ENCODE assay signal across 26 cellular contexts in the genomic region with DNA sequence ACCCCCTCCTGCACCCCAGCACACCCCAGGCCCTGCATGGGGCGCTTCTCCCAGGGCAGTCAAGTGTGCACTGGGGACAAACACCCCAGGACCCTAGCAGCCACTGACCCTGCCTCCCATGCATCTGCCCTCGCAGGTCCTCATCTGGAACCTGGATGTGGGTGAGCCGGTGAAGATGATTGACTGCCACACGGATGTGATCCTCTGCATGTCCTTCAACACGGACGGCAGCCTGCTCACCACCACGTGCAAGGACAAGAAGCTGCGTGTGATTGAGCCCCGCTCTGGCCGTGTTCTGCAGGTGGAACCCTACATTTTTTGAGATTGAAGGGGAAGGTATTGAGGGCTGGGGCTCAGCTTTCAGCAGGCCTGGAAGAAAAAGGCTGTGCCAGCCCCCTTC.
"Had no signal": no experiment of that assay in that cellular context is flagged by ENCODE, and none has a peak within 500 bp of the region (broad histone marks: within the 10 kb centered on the region; RNA-seq: fewer than 3 reads in every experiment).

No MANE protein-coding gene starts in this region.

- ATAC-seq: stimulated activated effector memory CD8-positive, alpha-beta T cell treated with anti-CD3 and anti-CD28 coated beads, Interleukin-12 subunit alpha, Interleukin-12 subunit beta, amount 100 ng/mL, for 72 hours; stimulated activated memory B cell treated with anti-CD40 and anti-IgM and Interleukin-4, amounts not matched to agents 10 μg/mL and 1 μg/mL and 100 μg/mL, for 72 hours; stimulated activated naive B cell treated with anti-CD40 and anti-IgM and Interleukin-4, amounts not matched to agents 10 μg/mL and 1 μg/mL and 100 μg/mL, for 72 hours; stimulated activated naive CD8-positive, alpha-beta T cell treated with anti-CD3 and anti-CD28 coated beads, Interleukin-15, amount 100 ng/mL, for 72 hours; stimulated activated naive CD8-positive, alpha-beta T cell treated with anti-CD3 and anti-CD28 coated beads, Interleukin-15, Interleukin-2, amounts not matched to agents 100 U/mL and 50 U/mL, for 24 hours; upper lobe of right lung had no signal

- H3K27ac ChIP-seq: stomach, suprapubic skin, testis, thoracic aorta, thyroid gland, tibial artery, tibial nerve, transverse colon, upper lobe of left lung, upper lobe of right lung, uterus, vagina had no signal

- DNase-seq: stimulated activated CD4-positive, alpha-beta T cell treated with anti-CD3 and anti-CD28 coated beads, Interleukin-2, amount 100 ng/mL, for 48 hours; stimulated activated CD4-positive, alpha-beta T cell treated with anti-CD3 and anti-CD28 coated beads, Interleukin-4, amount 100 ng/mL, for 1 hour; stimulated activated CD4-positive, alpha-beta T cell treated with anti-CD3 and anti-CD28 coated beads, Interleukin-4, amount 100 ng/mL, for 24 hours; stimulated activated CD4-positive, alpha-beta T cell treated with anti-CD3 and anti-CD28 coated beads, Interleukin-4, amount 100 ng/mL, for 4 hours; stimulated activated CD8-positive, alpha-beta memory T cell treated with anti-CD3 and anti-CD28 coated beads, Interleukin-4, amount 100 ng/mL, for 48 hours; stimulated activated naive B cell treated with anti-CD40 and anti-IgM and Interleukin-4, amounts not matched to agents 10 μg/mL and 1 μg/mL and 100 μg/mL, for 72 hours; stimulated activated naive CD4-positive, alpha-beta T cell; stimulated activated naive CD4-positive, alpha-beta T cell treated with Interleukin-2 at 50 U/mL for 16 hours; stimulated activated naive CD8-positive, alpha-beta T cell treated with anti-CD3 and anti-CD28 coated beads, Interleukin-15, amount 100 ng/mL, for 72 hours; stimulated activated naive CD8-positive, alpha-beta T cell treated with anti-CD3 and anti-CD28 coated beads, Interleukin-15, Interleukin-2, amounts not matched to agents 100 U/mL and 50 U/mL, for 24 hours; stomach; substantia nigra; testis; thyroid gland; transverse colon; trophoblast cell; upper lobe of left lung; upper lobe of right lung; uterus had no signal

- H3K4me3 ChIP-seq: stomach, suprapubic skin, testis, thoracic aorta, thyroid gland, tibial artery, tibial nerve, transverse colon, upper lobe of left lung, upper lobe of right lung, uterus, vagina had no signal

- H3K4me1 ChIP-seq: stomach, suprapubic skin, testis, tibial artery, tibial nerve, transverse colon, upper lobe of left lung, upper lobe of right lung, uterus, vagina had no signal

- H3K36me3 ChIP-seq: thoracic aorta, thyroid gland, transverse colon, upper lobe of right lung, uterus had no signal

- H3K27me3 ChIP-seq: stomach, suprapubic skin, testis, thyroid gland, tibial nerve, transverse colon, upper lobe of left lung, upper lobe of right lung, uterus, vagina had no signal

- H3K9me3 ChIP-seq: stomach, suprapubic skin, testis, thoracic aorta, thyroid gland, tibial artery, tibial nerve, transverse colon, upper lobe of left lung, upper lobe of right lung, uterus, vagina had no signal
